1 cellular context compared by ENCODE assay signal in genomic region chr6:125943528-125944433, GRCh38.
TF ChIP-seq lines count a peak whose summit lies in the region.

No MANE protein-coding gene starts in this region.

TF ChIP-seq in SK-N-SH, 30 proteins besides CTCF, POLR2A, EP300 and RAD21 (continued from another document):
- TF ChIP-seq REST (IDR thresholded peaks at IDR 0.05; ENCODE audit: low read depth, low read length) (no peak), EZH2phosphoT487 (IDR thresholded peaks at IDR 0.05; ENCODE audit: borderline replicate concordance, low read depth) (no peak), CHD2 (IDR thresholded peaks at IDR 0.05; ENCODE audit: low read length, partially characterized antibody) (no peak), MXI1 (IDR thresholded peaks at IDR 0.05; ENCODE audit: low read depth, low read length) (no peak), YY1 (IDR thresholded peaks at IDR 0.05; ENCODE audit: low read depth) (no peak), FOXM1 (IDR thresholded peaks at IDR 0.05; ENCODE audit: low read depth) (no peak), RXRA (IDR thresholded peaks at IDR 0.05; ENCODE audit: borderline replicate concordance, low read depth) (no peak), USF1 (IDR thresholded peaks at IDR 0.05; ENCODE audit: borderline replicate concordance, low read depth) (no peak), MEF2A (IDR thresholded peaks at IDR 0.05; ENCODE audit: borderline replicate concordance, low read depth) (no peak), IRF3 (IDR thresholded peaks at IDR 0.05; ENCODE audit: low read depth, low read length) (no peak), MAX (IDR thresholded peaks at IDR 0.05; ENCODE audit: low read depth) (no peak), GATA2 (CRISPR knock-in tag; IDR thresholded peaks at IDR 0.05) (no peak)
